ENCODE assay signal across 9 cellular contexts in the genomic region with DNA sequence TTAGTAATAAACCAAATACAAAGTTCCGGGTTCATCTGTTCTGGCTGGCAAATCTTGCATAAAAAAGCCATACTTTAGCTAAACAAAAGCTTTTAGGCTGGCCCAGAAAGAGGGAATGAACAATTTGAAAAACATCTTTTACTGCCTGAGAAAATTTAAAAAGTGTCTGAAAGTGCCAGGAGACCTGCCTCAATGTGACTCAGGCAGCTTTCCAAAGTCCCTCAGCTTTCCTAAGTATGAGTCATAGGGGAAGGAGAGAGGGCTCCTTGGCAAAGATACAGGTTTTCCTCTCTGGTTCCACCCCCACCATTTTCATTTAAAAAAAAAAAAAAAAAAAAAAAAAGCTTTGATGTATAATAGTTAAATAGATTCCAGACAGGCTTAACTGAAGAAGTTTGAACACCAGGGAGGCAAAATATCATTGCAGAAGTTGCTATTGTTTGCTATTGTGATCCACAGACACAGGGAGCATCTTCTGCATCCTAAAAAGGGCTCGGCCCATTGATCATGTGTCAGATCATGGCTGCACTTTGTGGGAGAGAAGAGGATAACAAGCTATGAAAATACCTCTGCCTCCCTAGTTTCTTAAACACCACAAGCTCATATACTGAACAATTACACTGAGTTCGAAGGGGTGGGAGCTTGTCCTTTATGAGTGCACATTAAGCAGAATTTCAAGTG.
DNase-seq lines count a peak whose midpoint lies in the region; ATAC-seq and TF ChIP-seq lines count a peak whose summit lies in the region.
"Had no signal": no experiment of that assay in that cellular context is flagged by ENCODE, and none has a peak within 500 bp of the region (broad histone marks: within the 10 kb centered on the region; RNA-seq: fewer than 3 reads in every experiment).

No MANE protein-coding gene starts in this region.

- H3K79me2 ChIP-seq in OCI-LY7 (ENCODE audit: insufficient read depth, low read depth, low read length), result peaks cover 19% of the 10 kb centered on the region; the same call in 1 of the 2 replicates

- no peaks in the 10 kb centered on the region for H3K9me2 ChIP-seq in OCI-LY7 (ENCODE audit: insufficient read depth, low read length)

- in situ Hi-C loops in SK-MEL-5 (cut with HindIII; ENCODE audit: low pct_unique_long_range_greater_than_20kb, low sequenced_read_pairs), result no loop called here

- peak; percentile 19 for ATAC-seq in foreskin keratinocyte
- no peak for ATAC-seq in GM19397 (IDR thresholded peaks at IDR 0.05; ENCODE audit: unreplicated experiment)
- ATAC-seq in HG03175 (IDR thresholded peaks at IDR 0.05; ENCODE audit: unreplicated experiment), result no peak

- H3K27ac ChIP-seq in foreskin keratinocyte (no peak overlapping the region), OCI-LY7 (ENCODE audit: low read depth, low read length, poor library complexity, severe bottlenecking) (no peak overlapping the region)

- H2AFZ ChIP-seq in OCI-LY7 (ENCODE audit: low read length), result no peak overlapping the region

- CTCF ChIA-PET in OCI-LY7 (lab: Charles Lee; ENCODE audit: unreplicated experiment), result no interaction called here

- TF ChIP-seq CTCF in foreskin keratinocyte (conservative IDR thresholded peaks at IDR 0.05) (no peak), nephron progenitor cell (IDR thresholded peaks at IDR 0.05) (no peak), OCI-LY7 (conservative IDR thresholded peaks at IDR 0.05; ENCODE audit: low read length) (no peak)

- DNase-seq in GM03348 (ENCODE audit: low spot score) (peak; percentile 70), SK-MEL-5 (ENCODE audit: low read depth, low spot score) (peak; percentile 46), foreskin keratinocyte (peak in 1 of 2 donors; percentile 59), skeletal muscle cell (ENCODE audit: low read depth) (peak; percentile 84), nephron progenitor cell (no peak), OCI-LY7 (ENCODE audit: low spot score) (no peak)

- POLR2A ChIA-PET in OCI-LY7 (lab: Charles Lee), result interaction anchor here (0.6 to 1.1 kb wide), 7 partner anchors 14 to 405 kb away, joined by 3 to 10 read pairs (median 4); a partner anchor contains a TSS

- peaks cover 42% of the 10 kb centered on the region for H3K36me3 ChIP-seq in OCI-LY7 (ENCODE audit: insufficient read depth, low read length)

- no peaks in the 10 kb centered on the region for H3K9me3 ChIP-seq in OCI-LY7 (ENCODE audit: low read length)

- no peaks in the 10 kb centered on the region for H3K27me3 ChIP-seq in foreskin keratinocyte

- peaks cover 23% of the 10 kb centered on the region for H3K4me1 ChIP-seq in foreskin keratinocyte
- H3K4me1 ChIP-seq in OCI-LY7 (ENCODE audit: insufficient read depth, low read length, poor library complexity, severe bottlenecking), result peaks cover 14% of the 10 kb centered on the region

- no peak overlapping the region for H3K4me2 ChIP-seq in OCI-LY7 (ENCODE audit: low read length)

- H3K4me3 ChIP-seq in skeletal muscle cell (ENCODE audit: low read depth, low read length) (no peak overlapping the region), OCI-LY7 (ENCODE audit: low read depth, low read length, poor library complexity, severe bottlenecking) (no peak overlapping the region)

- H3K9me3 Mint-ChIP-seq in nephron progenitor cell, result no peaks in the 10 kb centered on the region
- H3K9me3 Mint-ChIP-seq: stimulated activated naive CD8-positive, alpha-beta T cell treated with anti-CD3 and anti-CD28 coated beads, Interleukin-15, Interleukin-2, amounts not matched to agents 100 ng/mL and 50 ng/mL, for 24 hours had no signal

- peaks cover 10% of the 10 kb centered on the region for H3K36me3 Mint-ChIP-seq in nephron progenitor cell (ENCODE audit: low read depth)

- H3K27me3 Mint-ChIP-seq in nephron progenitor cell (ENCODE audit: low read depth, poor library complexity), result no peaks in the 10 kb centered on the region
- H3K27me3 Mint-ChIP-seq: stimulated activated naive CD8-positive, alpha-beta T cell treated with anti-CD3 and anti-CD28 coated beads, Interleukin-15, Interleukin-2, amounts not matched to agents 100 ng/mL and 50 ng/mL, for 24 hours had no signal

- intact Hi-C loops in OCI-LY7 (cut with micrococcal nuclease; ENCODE audit: unreplicated experiment), result loop anchor here (5.0 kb wide), 1 partner anchor 51 kb away; no protein-coding TSS in a partner anchor

- BruUV-seq in OCI-LY7 (replicated peaks; lab: Mats Ljungman, UMichigan), result no TSS peak

- peaks cover 32% of the 10 kb centered on the region for H3K4me1 Mint-ChIP-seq in nephron progenitor cell

- no peak overlapping the region for H3K27ac Mint-ChIP-seq in nephron progenitor cell
- H3K27ac Mint-ChIP-seq: stimulated activated naive CD8-positive, alpha-beta T cell treated with anti-CD3 and anti-CD28 coated beads, Interleukin-15, Interleukin-2, amounts not matched to agents 100 ng/mL and 50 ng/mL, for 24 hours had no signal

- no peak overlapping the region for H3K4me3 Mint-ChIP-seq in nephron progenitor cell
- H3K4me3 Mint-ChIP-seq: stimulated activated naive CD8-positive, alpha-beta T cell treated with anti-CD3 and anti-CD28 coated beads, Interleukin-15, Interleukin-2, amounts not matched to agents 100 ng/mL and 50 ng/mL, for 24 hours had no signal

- H4K20me1 ChIP-seq in OCI-LY7 (ENCODE audit: insufficient read depth, low read length), result 0 out of 2 replicates have a peak, but pooled peaks cover 11% of the 10 kb centered on the region

Comparison
In these comparisons a context has a peak if more than half of its experiments do, and no peak if none do; other contexts are left out.
1. DNase-seq: peak in GM03348 (single experiment), SK-MEL-5 (single experiment) and skeletal muscle cell (single experiment); none in nephron progenitor cell (single experiment) and OCI-LY7 (single experiment).